ENCODE assay signal across 25 cellular contexts in genomic region chr2:70902579-70902978, GRCh38. TPM values are rescaled to one million over a fixed set of nuclear protein-coding genes. Genes with fewer than 3 reads are reported as not detected.
DNase-seq lines count a peak whose midpoint lies in the region; ATAC-seq and TF ChIP-seq lines count a peak whose summit lies in the region.
"Had no signal": no experiment of that assay in that cellular context is flagged by ENCODE, and none has a peak within 500 bp of the region (broad histone marks: within the 10 kb centered on the region; RNA-seq: fewer than 3 reads in every experiment).

No MANE protein-coding gene starts in this region.

- ATAC-seq in T-cell (replicated peaks in 1 of 4): no peak
- no peak for ATAC-seq in GM21526 (IDR thresholded peaks at IDR 0.05; ENCODE audit: low FRiP score, unreplicated experiment)
- ATAC-seq: activated T-cell treated with anti-CD3 and anti-CD28 coated beads, Interleukin-2, amount 50 U/mL, for 4 hours; K562 had no signal

- intact Hi-C loops in Caco-2 (cut with micrococcal nuclease; ENCODE audit: unreplicated experiment): no loop called here

- H3K4me3 ChIP-seq in Caco-2 (ENCODE audit: low read depth, low read length): no peak overlapping the region
- H3K4me3 ChIP-seq: cardiac muscle cell, K562 had no signal

- no peaks in the 10 kb centered on the region for H3K27me3 ChIP-seq in Caco-2 (replicated peaks; ENCODE audit: control insufficient read depth, insufficient read depth, low read length)

- H3K9me3 Mint-ChIP-seq in Caco-2 (ENCODE audit: unreplicated experiment): no peaks in the 10 kb centered on the region
- no peaks in the 10 kb centered on the region for H3K9me3 Mint-ChIP-seq in T-cell
- H3K9me3 Mint-ChIP-seq in glutamatergic neuron (ENCODE audit: unreplicated experiment): peaks cover 23% of the 10 kb centered on the region
- H3K9me3 Mint-ChIP-seq in neural crest cell: no peaks in the 10 kb centered on the region
- H3K9me3 Mint-ChIP-seq: activated T-cell treated with anti-CD3 and anti-CD28 coated beads, Interleukin-2, amount 50 U/mL, for 4 hours; CD8-positive, alpha-beta memory T cell had no signal

- no peak overlapping the region for H3K27ac Mint-ChIP-seq in Caco-2 (ENCODE audit: unreplicated experiment)
- no peak overlapping the region for H3K27ac Mint-ChIP-seq in T-cell
- peak overlapping the region; percentile 33 for H3K27ac Mint-ChIP-seq in glutamatergic neuron (ENCODE audit: unreplicated experiment)
- no peak overlapping the region for H3K27ac Mint-ChIP-seq in neural crest cell (ENCODE audit: unreplicated experiment)
- H3K27ac Mint-ChIP-seq: CD8-positive, alpha-beta memory T cell had no signal

- H3K36me3 Mint-ChIP-seq in Caco-2 (ENCODE audit: insufficient read depth, unreplicated experiment) (peaks cover 6% of the 10 kb centered on the region), T-cell (no peaks in the 10 kb centered on the region), glutamatergic neuron (ENCODE audit: unreplicated experiment) (no peaks in the 10 kb centered on the region), neural crest cell (ENCODE audit: low read depth) (peaks cover 10% of the 10 kb centered on the region)
- H3K36me3 Mint-ChIP-seq: CD8-positive, alpha-beta memory T cell had no signal

- TF ChIP-seq CTCF in Caco-2 (IDR thresholded peaks at IDR 0.05; ENCODE audit: insufficient read depth in 1 of 2, low read depth in 1 of 2, low read length in 1 of 2, severe bottlenecking in 1 of 2, unreplicated experiment in 1 of 2): no peak
- no peak for TF ChIP-seq CTCF in glutamatergic neuron (IDR thresholded peaks at IDR 0.05; ENCODE audit: partially characterized antibody, unreplicated experiment)
- TF ChIP-seq CTCF in neural crest cell (conservative IDR thresholded peaks at IDR 0.05): no peak

- TSS peak; percentile 21 for BruUV-seq in Caco-2 (replicated peaks; lab: Mats Ljungman, UMichigan)

- DNase-seq in Caco-2 (no peak), T-cell (no peak), glutamatergic neuron (no peak), neural crest cell (ENCODE audit: low read depth, low spot score) (no peak), NCI-H1092 treated with DMSO at 0.1 percent for 48 hours (lab: John Stamatoyannopoulos, UW) (no peak), middle frontal gyrus (ENCODE audit: extremely low spot score, low spot score) (no peak)
- DNase-seq in activated CD4-positive, alpha-beta T cell treated with anti-CD3 and anti-CD28 coated beads, Interleukin-2, amount 50 U/mL, for 4 hours: no peak
- DNase-seq: activated CD4-positive, alpha-beta T cell treated with anti-CD3 and anti-CD28 coated beads for 1 hour; activated naive CD4-positive, alpha-beta T cell; activated T-cell treated with anti-CD3 and anti-CD28 coated beads, Interleukin-2, amount 50 U/mL, for 4 hours; amygdala; CD8-positive, alpha-beta memory T cell; dermis blood vessel endothelial cell; NCI-H2081; OCI-M1; Right ventricle myocardium superior; small intestine; stimulated activated CD4-positive, alpha-beta T cell treated with anti-CD3 and anti-CD28 coated beads, Interleukin-2, amount 100 ng/mL, for 24 hours; upper lobe of left lung had no signal

- H3K4me1 Mint-ChIP-seq in Caco-2 (ENCODE audit: low read depth, unreplicated experiment) (no peaks in the 10 kb centered on the region), T-cell (peaks cover 37 to 58% (median 43%) of the 10 kb centered on the region in 3 donors), glutamatergic neuron (ENCODE audit: low read depth, unreplicated experiment) (peaks cover 17% of the 10 kb centered on the region), neural crest cell (peaks cover 45% of the 10 kb centered on the region)

- no peaks in the 10 kb centered on the region for H3K9me3 ChIP-seq in Caco-2
- H3K9me3 ChIP-seq: upper lobe of left lung had no signal

- H3K4me1 ChIP-seq in Caco-2: peaks cover 11% of the 10 kb centered on the region; the same call in 1 of the 2 replicates

- POLR2A ChIA-PET in Caco-2 (lab: Charles Lee) (no interaction called here), T-cell (lab: Charles Lee) (no interaction called here)

- no peaks in the 10 kb centered on the region for H3K36me3 ChIP-seq in Caco-2 (ENCODE audit: control insufficient read depth, insufficient read depth, low read length)
- H3K36me3 ChIP-seq: cardiac muscle cell, upper lobe of left lung had no signal

- H3K4me3 Mint-ChIP-seq in Caco-2 (ENCODE audit: unreplicated experiment) (peak overlapping the region; percentile 91), T-cell (peak overlapping the region in 2 of 3 donors; percentile 31 to 80), glutamatergic neuron (ENCODE audit: unreplicated experiment) (peak overlapping the region; percentile 98), neural crest cell (peak overlapping the region; percentile 93)

- CTCF ChIA-PET in Caco-2 (lab: Charles Lee) (no interaction called here), T-cell (lab: Charles Lee) (no interaction called here)

- H3K27me3 Mint-ChIP-seq in Caco-2 (ENCODE audit: insufficient read depth, unreplicated experiment) (peaks cover 13% of the 10 kb centered on the region), T-cell (peaks cover 84 to 94% of the 10 kb centered on the region in 2 donors), glutamatergic neuron (ENCODE audit: unreplicated experiment) (peaks cover 56% of the 10 kb centered on the region), neural crest cell (ENCODE audit: low read depth) (peaks cover 98% of the 10 kb centered on the region)

RNA-seq across cellular contexts. Expression of gene VAX2, which starts 2.2 kb away (rescaled TPM):
- 0.61 TPM in 1 of 2 replicates, not detected in the other for total RNA-seq in Caco-2 (2022)
- total RNA-seq in T-cell: not detected
- total RNA-seq in glutamatergic neuron (ENCODE audit: unreplicated experiment): 3.6 TPM
- 6.3 and 8.6 TPM in 2 replicates for total RNA-seq in neural crest cell
- total RNA-seq: cardiac muscle cell; CD8-positive, alpha-beta memory T cell; K562; lung microvascular endothelial cell; MCF 10A; progenitor cell of endocrine pancreas had no signal

RNA-seq across cellular contexts. Expression of gene ATP6V1B1, which starts 33.1 kb away (rescaled TPM):
- 2.6 and 4.0 TPM in 2 replicates for total RNA-seq in Caco-2 (2022)
- total RNA-seq in T-cell: not detected
- not detected for total RNA-seq in glutamatergic neuron (ENCODE audit: unreplicated experiment)
- total RNA-seq in neural crest cell: 4.3 and 4.6 TPM in 2 replicates
- total RNA-seq: activated T-cell treated with anti-CD3 and anti-CD28 coated beads, Interleukin-2, amount 50 U/mL, for 4 hours; CD8-positive, alpha-beta memory T cell; dermis blood vessel endothelial cell; K562; lung microvascular endothelial cell; MCF 10A; progenitor cell of endocrine pancreas had no signal
